In the genomic region with DNA sequence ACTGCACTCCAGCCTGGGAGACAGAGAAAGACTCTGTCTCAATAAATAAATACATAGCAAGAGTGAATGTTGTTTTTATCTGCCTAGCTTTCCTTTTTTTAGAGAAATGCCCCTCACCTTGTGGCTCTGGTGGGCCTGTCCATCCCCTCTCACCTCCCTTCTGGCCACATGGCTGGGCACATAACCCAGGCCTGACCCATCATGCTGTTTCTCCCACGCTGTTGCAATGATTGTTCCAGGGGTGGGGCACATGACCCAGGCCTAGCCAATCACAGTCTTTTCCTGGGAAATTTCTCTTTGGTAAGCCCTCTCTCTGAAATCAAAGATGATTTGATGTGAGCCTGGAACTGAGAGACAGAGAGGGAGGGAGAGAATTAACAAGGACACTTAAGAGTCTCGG, we compare ENCODE assay signal across 22 cellular contexts. TPM values are rescaled to one million over a fixed set of nuclear protein-coding genes. Genes with fewer than 3 reads are reported as not detected.
A peak's percentile ranks its signal among the peaks of the same experiment; 100 is the strongest.
DNase-seq lines count a peak whose midpoint lies in the region; ATAC-seq and TF ChIP-seq lines count a peak whose summit lies in the region.
"Had no signal": no experiment of that assay in that cellular context is flagged by ENCODE, and none has a peak within 500 bp of the region (broad histone marks: within the 10 kb centered on the region; RNA-seq: fewer than 3 reads in every experiment).

No MANE protein-coding gene starts in this region.

- DNase-seq in cardiac septum (ENCODE audit: low spot score) (peak; percentile 3), right atrium auricular region (ENCODE audit: low spot score) (no peak), choroid plexus epithelial cell (ENCODE audit: low read depth) (peak; percentile 57), NCI-H510A treated with DMSO at 0.1 percent for 48 hours (lab: John Stamatoyannopoulos, UW) (no peak), NCI-H446 (lab: John Stamatoyannopoulos, UW) (no peak)
- DNase-seq: AML-193, anterior cingulate cortex, GDM1, KG1, NCI-H146, occipital lobe, sigmoid colon, SW 1271 had no signal

- no peak overlapping the region for H3K27ac ChIP-seq in right atrium auricular region
- H3K27ac ChIP-seq: coronary artery, gastroesophageal sphincter, HL-60, left lung, sigmoid colon, VCaP had no signal

- no peak overlapping the region for H3K4me3 Mint-ChIP-seq in stimulated activated memory B cell treated with anti-CD40 and anti-IgM and Interleukin-4, amounts not matched to agents 10 μg/mL and 1 μg/mL and 100 μg/mL, for 72 hours

- TF ChIP-seq EP300 in Ishikawa (IDR thresholded peaks at IDR 0.05; ENCODE audit: borderline replicate concordance), result no peak

- H3K36me3 ChIP-seq in right atrium auricular region, result no peaks in the 10 kb centered on the region
- H3K36me3 ChIP-seq: gastroesophageal sphincter, left lung, sigmoid colon had no signal

- H3K27me3 ChIP-seq in right atrium auricular region, result no peaks in the 10 kb centered on the region

- no peak for TF ChIP-seq RAD21 in Ishikawa (IDR thresholded peaks at IDR 0.05; ENCODE audit: low read depth)

- peaks cover 57% of the 10 kb centered on the region for H3K4me1 Mint-ChIP-seq in stimulated activated memory B cell treated with anti-CD40 and anti-IgM and Interleukin-4, amounts not matched to agents 10 μg/mL and 1 μg/mL and 100 μg/mL, for 72 hours

- no peaks in the 10 kb centered on the region for H3K9me3 ChIP-seq in right atrium auricular region
- H3K9me3 ChIP-seq: gastroesophageal sphincter, left lung, sigmoid colon had no signal

- H3K4me1 ChIP-seq in right atrium auricular region, result no peaks in the 10 kb centered on the region
- H3K4me1 ChIP-seq: gastroesophageal sphincter, sigmoid colon had no signal

- intact Hi-C loops in cardiac septum (cut with DNase I), result no loop called here

- no peaks in the 10 kb centered on the region for H3K36me3 Mint-ChIP-seq in stimulated activated memory B cell treated with anti-CD40 and anti-IgM and Interleukin-4, amounts not matched to agents 10 μg/mL and 1 μg/mL and 100 μg/mL, for 72 hours

- no peak for ATAC-seq in stimulated activated memory B cell treated with anti-CD40 and anti-IgM and Interleukin-4, amounts not matched to agents 10 μg/mL and 1 μg/mL and 100 μg/mL, for 72 hours
- no peak for ATAC-seq in GM21447 (IDR thresholded peaks at IDR 0.05; ENCODE audit: unreplicated experiment)
- ATAC-seq: gastroesophageal sphincter, left lung had no signal

- H3K4me3 ChIP-seq in right atrium auricular region (no peak overlapping the region), choroid plexus epithelial cell (ENCODE audit: low read depth, low read length) (no peak overlapping the region)
- H3K4me3 ChIP-seq: coronary artery, gastroesophageal sphincter, left lung, sigmoid colon had no signal

- peak overlapping the region; percentile 49 for H3K27ac Mint-ChIP-seq in stimulated activated memory B cell treated with anti-CD40 and anti-IgM and Interleukin-4, amounts not matched to agents 10 μg/mL and 1 μg/mL and 100 μg/mL, for 72 hours

- TF ChIP-seq CTCF in right atrium auricular region (IDR thresholded peaks at IDR 0.05) (no peak), choroid plexus epithelial cell (conservative IDR thresholded peaks at IDR 0.05; ENCODE audit: low read depth, low read length) (no peak)

- H3K27me3 Mint-ChIP-seq in stimulated activated memory B cell treated with anti-CD40 and anti-IgM and Interleukin-4, amounts not matched to agents 10 μg/mL and 1 μg/mL and 100 μg/mL, for 72 hours, result no peaks in the 10 kb centered on the region

- no peaks in the 10 kb centered on the region for H3K9me3 Mint-ChIP-seq in stimulated activated memory B cell treated with anti-CD40 and anti-IgM and Interleukin-4, amounts not matched to agents 10 μg/mL and 1 μg/mL and 100 μg/mL, for 72 hours

TF ChIP-seq in Ishikawa, 13 proteins besides CTCF, POLR2A, EP300 and RAD21:
- TF ChIP-seq MAX (IDR thresholded peaks at IDR 0.05) (0 out of 2 replicates have a peak, but pooled peaks have one; percentile 35), EGR1 (IDR thresholded peaks at IDR 0.05) (no peak)
- TF ChIP-seq, protein P1, sequence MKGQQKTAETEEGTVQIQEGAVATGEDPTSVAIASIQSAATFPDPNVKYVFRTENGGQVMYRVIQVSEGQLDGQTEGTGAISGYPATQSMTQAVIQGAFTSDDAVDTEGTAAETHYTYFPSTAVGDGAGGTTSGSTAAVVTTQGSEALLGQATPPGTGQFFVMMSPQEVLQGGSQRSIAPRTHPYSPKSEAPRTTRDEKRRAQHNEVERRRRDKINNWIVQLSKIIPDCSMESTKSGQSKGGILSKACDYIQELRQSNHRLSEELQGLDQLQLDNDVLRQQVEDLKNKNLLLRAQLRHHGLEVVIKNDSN (IDR thresholded peaks at IDR 0.05), result peak; percentile 92

RNA-seq across cellular contexts. Expression of gene CYTH4, which starts 5.5 kb away (rescaled TPM):
- 8.0 TPM for total RNA-seq in cardiac septum
- total RNA-seq in right atrium auricular region, result 1 to 10 TPM; 1.5 to 5.9 TPM
- total RNA-seq: endothelial cell of umbilical vein had no signal

RNA-seq across cellular contexts. Expression of gene RAC2, which starts 32.7 kb away (rescaled TPM):
- total RNA-seq in cardiac septum, result 5.1 TPM
- total RNA-seq in right atrium auricular region, result 10 to 100 TPM in 1 of 2 donors, 1 to 10 TPM in 1; 2.9 to 10.3 TPM
- total RNA-seq: occipital lobe had no signal

Comparison
In these comparisons a context has a peak if more than half of its experiments do, and no peak if none do; other contexts are left out.
1. DNase-seq: peak in cardiac septum (single experiment) and choroid plexus epithelial cell (single experiment); none in right atrium auricular region (single experiment), NCI-H510A treated with DMSO at 0.1 percent for 48 hours (single experiment) and NCI-H446 (0 of 2).